Comparison of ENCODE assay signal across 1 cellular context in genomic region chr6:19804362-19805145, GRCh38.
TF ChIP-seq lines count a peak whose summit lies in the region.

No MANE protein-coding gene starts in this region.

TF ChIP-seq in WTC11, 78 proteins besides CTCF, POLR2A, EP300 and RAD21 (continued from another document):
- TF ChIP-seq SP1 (CRISPR knock-in tag; conservative IDR thresholded peaks at IDR 0.05) (peak; percentile 74), PRRX2 (CRISPR knock-in tag; IDR thresholded peaks at IDR 0.05) (no peak), ESRRA (CRISPR knock-in tag; IDR thresholded peaks at IDR 0.05; ENCODE audit: borderline replicate concordance) (no peak), ZNF219 (CRISPR knock-in tag; IDR thresholded peaks at IDR 0.05; ENCODE audit: borderline replicate concordance) (no peak), NR3C1 (CRISPR knock-in tag; conservative IDR thresholded peaks at IDR 0.05; ENCODE audit: low read depth) (no peak), FOXP1 (CRISPR knock-in tag; IDR thresholded peaks at IDR 0.05; ENCODE audit: borderline replicate concordance) (peak; percentile 74; the same call in 1 of the 2 replicates), ZNF423 (CRISPR knock-in tag; IDR thresholded peaks at IDR 0.05) (peak; percentile 95), MYBL2 (CRISPR knock-in tag; IDR thresholded peaks at IDR 0.05) (peak; percentile 35; the same call in 1 of the 2 replicates), ZNF138 (CRISPR knock-in tag; conservative IDR thresholded peaks at IDR 0.05) (no peak), TEAD1 (CRISPR knock-in tag; IDR thresholded peaks at IDR 0.05) (peak; percentile 75; the same call in 1 of the 2 replicates), EMX1 (CRISPR knock-in tag; IDR thresholded peaks at IDR 0.05) (no peak), ZBTB21 (CRISPR knock-in tag; IDR thresholded peaks at IDR 0.05; ENCODE audit: borderline replicate concordance) (peak; percentile 94), ETV6 (CRISPR knock-in tag; IDR thresholded peaks at IDR 0.05) (no peak; the same call in 1 of the 2 replicates), CREM (CRISPR knock-in tag; IDR thresholded peaks at IDR 0.05) (peak; percentile 91), NFATC4 (CRISPR knock-in tag; IDR thresholded peaks at IDR 0.05) (no peak)
- TF ChIP-seq, protein P1, sequence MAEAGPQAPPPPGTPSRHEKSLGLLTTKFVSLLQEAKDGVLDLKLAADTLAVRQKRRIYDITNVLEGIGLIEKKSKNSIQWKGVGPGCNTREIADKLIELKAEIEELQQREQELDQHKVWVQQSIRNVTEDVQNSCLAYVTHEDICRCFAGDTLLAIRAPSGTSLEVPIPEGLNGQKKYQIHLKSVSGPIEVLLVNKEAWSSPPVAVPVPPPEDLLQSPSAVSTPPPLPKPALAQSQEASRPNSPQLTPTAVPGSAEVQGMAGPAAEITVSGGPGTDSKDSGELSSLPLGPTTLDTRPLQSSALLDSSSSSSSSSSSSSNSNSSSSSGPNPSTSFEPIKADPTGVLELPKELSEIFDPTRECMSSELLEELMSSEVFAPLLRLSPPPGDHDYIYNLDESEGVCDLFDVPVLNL (CRISPR knock-in tag; IDR thresholded peaks at IDR 0.05; ENCODE audit: borderline replicate concordance, low read depth) = no peak
- TF ChIP-seq, protein P2, sequence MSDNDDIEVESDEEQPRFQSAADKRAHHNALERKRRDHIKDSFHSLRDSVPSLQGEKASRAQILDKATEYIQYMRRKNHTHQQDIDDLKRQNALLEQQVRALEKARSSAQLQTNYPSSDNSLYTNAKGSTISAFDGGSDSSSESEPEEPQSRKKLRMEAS (CRISPR knock-in tag; IDR thresholded peaks at IDR 0.05) = peak; percentile 71
- TF ChIP-seq, protein P3, sequence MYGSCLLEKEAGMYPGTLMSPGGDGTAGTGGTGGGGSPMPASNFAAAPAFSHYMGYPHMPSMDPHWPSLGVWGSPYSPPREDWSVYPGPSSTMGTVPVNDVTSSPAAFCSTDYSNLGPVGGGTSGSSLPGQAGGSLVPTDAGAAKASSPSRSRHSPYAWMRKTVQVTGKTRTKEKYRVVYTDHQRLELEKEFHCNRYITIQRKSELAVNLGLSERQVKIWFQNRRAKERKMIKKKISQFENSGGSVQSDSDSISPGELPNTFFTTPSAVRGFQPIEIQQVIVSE (CRISPR knock-in tag; IDR thresholded peaks at IDR 0.05; ENCODE audit: borderline replicate concordance) = no peak
